Comparison of ENCODE assay signal across 8 cellular contexts in genomic region chr5:171418316-171418981, GRCh38. TPM values are rescaled to one million over a fixed set of nuclear protein-coding genes. Genes with fewer than 3 reads are reported as not detected.
DNase-seq lines count a peak whose midpoint lies in the region; ATAC-seq and TF ChIP-seq lines count a peak whose summit lies in the region.

No MANE protein-coding gene starts in this region.

- intact Hi-C loops in CD4-positive, alpha-beta T cell (cut with DNase I, micrococcal nuclease), result loop anchor here (1.0 to 5.0 kb wide), 3 partner anchors 489 to 1279 kb away; no protein-coding TSS in a partner anchor
- intact Hi-C loops in OCI-LY7 (cut with micrococcal nuclease; ENCODE audit: unreplicated experiment), result loop anchor here (1.0 to 5.0 kb wide), 4 partner anchors 66 to 624 kb away; no protein-coding TSS in a partner anchor
- intact Hi-C loops in activated T-helper 2 cell treated with anti-CD3 and anti-CD28 coated beads, Interferon-gamma antibody, Interleukin-2, Interleukin-4, amounts not matched to agents 10 μg/mL and 5 μg/mL and 100 μg/mL, durations not matched to agents 14 hours and 24 hours and 36 hours (cut with micrococcal nuclease), result loop anchor here (1.0 to 10.0 kb wide), 4 partner anchors 104 to 626 kb away; no protein-coding TSS in a partner anchor

- no peak overlapping the region for H3K27ac Mint-ChIP-seq in CD4-positive, alpha-beta T cell
- no peak overlapping the region for H3K27ac Mint-ChIP-seq in activated T-helper 2 cell treated with anti-CD3 and anti-CD28 coated beads, Interferon-gamma antibody, Interleukin-2, Interleukin-4, amounts not matched to agents 10 μg/mL and 5 μg/mL and 100 μg/mL, durations not matched to agents 14 hours and 24 hours and 36 hours
- peak overlapping the region in 1 of 2 donors; percentile 47 for H3K27ac Mint-ChIP-seq in natural killer cell treated with Interleukin-12 subunit alpha and Interleukin-12 subunit beta and Interleukin-15 and Interleukin-18, amount 100 ng/mL, for 72 hours

- H3K4me3 ChIP-seq in OCI-LY7 (ENCODE audit: low read depth, low read length, poor library complexity, severe bottlenecking) (peak overlapping the region; percentile 5), fibroblast of villous mesenchyme (ENCODE audit: low read depth, low read length) (peak overlapping the region; percentile 48), thoracic aorta (peak overlapping the region; percentile 70)

- peaks cover 24% of the 10 kb centered on the region for H3K27me3 ChIP-seq in CD4-positive, alpha-beta T cell (ENCODE audit: control insufficient read depth, insufficient read depth, low read length)
- no peaks in the 10 kb centered on the region for H3K27me3 ChIP-seq in thoracic aorta (replicated peaks; ENCODE audit: insufficient read depth)

- H3K27me3 Mint-ChIP-seq in CD4-positive, alpha-beta T cell, result peaks cover 30% of the 10 kb centered on the region
- H3K27me3 Mint-ChIP-seq in activated T-helper 2 cell treated with anti-CD3 and anti-CD28 coated beads, Interferon-gamma antibody, Interleukin-2, Interleukin-4, amounts not matched to agents 10 μg/mL and 5 μg/mL and 100 μg/mL, durations not matched to agents 14 hours and 24 hours and 36 hours (ENCODE audit: low read depth), result peaks cover 27% of the 10 kb centered on the region
- H3K27me3 Mint-ChIP-seq in natural killer cell treated with Interleukin-12 subunit alpha and Interleukin-12 subunit beta and Interleukin-15 and Interleukin-18, amount 100 ng/mL, for 72 hours, result peaks cover 0 to 12% of the 10 kb centered on the region in 2 donors

- ATAC-seq in CD4-positive, alpha-beta T cell (ENCODE audit: poor library complexity), result peak; percentile 54
- ATAC-seq in GM19351 (IDR thresholded peaks at IDR 0.05; ENCODE audit: unreplicated experiment) (peak; percentile 66), HG03460 (IDR thresholded peaks at IDR 0.05; ENCODE audit: unreplicated experiment) (peak; percentile 57), thoracic aorta (ENCODE audit: insufficient number of reproducible peaks, low FRiP score, low read depth) (no peak)
- peak; percentile 68 to 78 for ATAC-seq in natural killer cell treated with Interleukin-12 subunit alpha and Interleukin-12 subunit beta and Interleukin-15 and Interleukin-18, amount 100 ng/mL, for 72 hours

- POLR2A ChIA-PET in CD4-positive, alpha-beta T cell (lab: Charles Lee), result interaction anchor here (0.8 to 2.1 kb wide), 3 partner anchors 13 to 31 kb away, joined by 3 to 12 read pairs (median 3); partner anchors contain the start of gene NPM1
- POLR2A ChIA-PET in OCI-LY7 (lab: Charles Lee), result interaction anchor here (0.7 kb wide), 1 partner anchor 10 kb away, joined by 4 read pairs; no protein-coding TSS in a partner anchor

- H3K36me3 Mint-ChIP-seq in CD4-positive, alpha-beta T cell (ENCODE audit: low read depth), result peaks cover 7% of the 10 kb centered on the region
- peaks cover 10% of the 10 kb centered on the region for H3K36me3 Mint-ChIP-seq in activated T-helper 2 cell treated with anti-CD3 and anti-CD28 coated beads, Interferon-gamma antibody, Interleukin-2, Interleukin-4, amounts not matched to agents 10 μg/mL and 5 μg/mL and 100 μg/mL, durations not matched to agents 14 hours and 24 hours and 36 hours (ENCODE audit: low read depth)
- H3K36me3 Mint-ChIP-seq in natural killer cell treated with Interleukin-12 subunit alpha and Interleukin-12 subunit beta and Interleukin-15 and Interleukin-18, amount 100 ng/mL, for 72 hours, result no peaks in the 10 kb centered on the region

- no peaks in the 10 kb centered on the region for H3K9me2 ChIP-seq in OCI-LY7 (ENCODE audit: insufficient read depth, low read length)

- no TSS peak for BruUV-seq in OCI-LY7 (replicated peaks; lab: Mats Ljungman, UMichigan)

- H3K79me2 ChIP-seq in OCI-LY7 (ENCODE audit: insufficient read depth, low read depth, low read length), result no peaks in the 10 kb centered on the region

- no peak overlapping the region for H3K27ac ChIP-seq in CD4-positive, alpha-beta T cell (ENCODE audit: low read depth, low read length)
- H3K27ac ChIP-seq in OCI-LY7 (ENCODE audit: low read depth, low read length, poor library complexity, severe bottlenecking) (no peak overlapping the region), thoracic aorta (no peak overlapping the region)

- TF ChIP-seq CTCF in CD4-positive, alpha-beta T cell (IDR thresholded peaks at IDR 0.05), result peak; percentile 68
- TF ChIP-seq CTCF in OCI-LY7 (conservative IDR thresholded peaks at IDR 0.05; ENCODE audit: low read length) (peak; percentile 83), fibroblast of villous mesenchyme (IDR thresholded peaks at IDR 0.05; ENCODE audit: insufficient read depth, low read depth, low read length) (peak; percentile 90), thoracic aorta (IDR thresholded peaks at IDR 0.05) (peak; percentile 99)

- CTCF ChIA-PET in CD4-positive, alpha-beta T cell (lab: Charles Lee), result interaction anchor here (1.0 kb wide), 1 partner anchor 65 kb away, joined by 3 read pairs; no protein-coding TSS in a partner anchor
- CTCF ChIA-PET in OCI-LY7 (lab: Charles Lee; ENCODE audit: unreplicated experiment), result interaction anchor here (0.7 kb wide), 1 partner anchor 138 kb away, joined by 3 read pairs; no protein-coding TSS in a partner anchor

- H3K4me3 Mint-ChIP-seq in CD4-positive, alpha-beta T cell, result peak overlapping the region; percentile 80
- peak overlapping the region; percentile 71 for H3K4me3 Mint-ChIP-seq in activated T-helper 2 cell treated with anti-CD3 and anti-CD28 coated beads, Interferon-gamma antibody, Interleukin-2, Interleukin-4, amounts not matched to agents 10 μg/mL and 5 μg/mL and 100 μg/mL, durations not matched to agents 14 hours and 24 hours and 36 hours (ENCODE audit: low read depth)
- H3K4me3 Mint-ChIP-seq in natural killer cell treated with Interleukin-12 subunit alpha and Interleukin-12 subunit beta and Interleukin-15 and Interleukin-18, amount 100 ng/mL, for 72 hours, result peak overlapping the region; percentile 61

- peaks cover 9% of the 10 kb centered on the region; the same call in 1 of the 2 replicates for H4K20me1 ChIP-seq in OCI-LY7 (ENCODE audit: insufficient read depth, low read length)

- peaks cover 9% of the 10 kb centered on the region; the same call in 1 of the 2 replicates for H3K36me3 ChIP-seq in OCI-LY7 (ENCODE audit: insufficient read depth, low read length)
- H3K36me3 ChIP-seq in thoracic aorta, result no peaks in the 10 kb centered on the region

- H3K4me1 Mint-ChIP-seq in CD4-positive, alpha-beta T cell (ENCODE audit: low read depth), result peaks cover 17% of the 10 kb centered on the region
- H3K4me1 Mint-ChIP-seq in activated T-helper 2 cell treated with anti-CD3 and anti-CD28 coated beads, Interferon-gamma antibody, Interleukin-2, Interleukin-4, amounts not matched to agents 10 μg/mL and 5 μg/mL and 100 μg/mL, durations not matched to agents 14 hours and 24 hours and 36 hours (ENCODE audit: low read depth), result peaks cover 5% of the 10 kb centered on the region
- H3K4me1 Mint-ChIP-seq in natural killer cell treated with Interleukin-12 subunit alpha and Interleukin-12 subunit beta and Interleukin-15 and Interleukin-18, amount 100 ng/mL, for 72 hours (ENCODE audit: low read depth in 2 of 2), result peaks cover 0 to 11% of the 10 kb centered on the region in 2 donors

- DNase-seq in CD4-positive, alpha-beta T cell, result peak in 8 of 10 experiments; percentile 15 to 48 (median 31)
- peak; percentile 51 for DNase-seq in OCI-LY7 (ENCODE audit: low spot score)
- DNase-seq in activated T-helper 2 cell treated with anti-CD3 and anti-CD28 coated beads, Interferon-gamma antibody, Interleukin-2, Interleukin-4, amounts not matched to agents 10 μg/mL and 5 μg/mL and 100 μg/mL, durations not matched to agents 14 hours and 24 hours and 36 hours (ENCODE audit: low spot score), result peak; percentile 51
- DNase-seq in fibroblast of villous mesenchyme (ENCODE audit: low read depth), result peak; percentile 86
- peak; percentile 73 for DNase-seq in natural killer cell treated with Interleukin-12 subunit alpha and Interleukin-12 subunit beta and Interleukin-15 and Interleukin-18, amount 100 ng/mL, for 72 hours (ENCODE audit: low spot score)
- DNase-seq in thoracic aorta (ENCODE audit: low spot score), result peak; percentile 22

- no peak overlapping the region for H2AFZ ChIP-seq in OCI-LY7 (ENCODE audit: low read length)

- peaks cover 6% of the 10 kb centered on the region for H3K4me1 ChIP-seq in OCI-LY7 (ENCODE audit: insufficient read depth, low read length, poor library complexity, severe bottlenecking)
- peaks cover 14 to 31% of the 10 kb centered on the region in 2 donors for H3K4me1 ChIP-seq in thoracic aorta (ENCODE audit: control insufficient read depth in 1 of 2, low read depth in 2 of 2)

- peak overlapping the region; percentile 66 for H3K4me2 ChIP-seq in OCI-LY7 (ENCODE audit: low read length)

- no peaks in the 10 kb centered on the region for H3K9me3 Mint-ChIP-seq in CD4-positive, alpha-beta T cell
- H3K9me3 Mint-ChIP-seq in activated T-helper 2 cell treated with anti-CD3 and anti-CD28 coated beads, Interferon-gamma antibody, Interleukin-2, Interleukin-4, amounts not matched to agents 10 μg/mL and 5 μg/mL and 100 μg/mL, durations not matched to agents 14 hours and 24 hours and 36 hours, result no peaks in the 10 kb centered on the region
- no peaks in the 10 kb centered on the region for H3K9me3 Mint-ChIP-seq in natural killer cell treated with Interleukin-12 subunit alpha and Interleukin-12 subunit beta and Interleukin-15 and Interleukin-18, amount 100 ng/mL, for 72 hours

- H3K9me3 ChIP-seq in CD4-positive, alpha-beta T cell (ENCODE audit: control insufficient read depth, low read length), result no peaks in the 10 kb centered on the region
- no peaks in the 10 kb centered on the region for H3K9me3 ChIP-seq in OCI-LY7 (ENCODE audit: low read length)
- H3K9me3 ChIP-seq in thoracic aorta, result no peaks in the 10 kb centered on the region

RNA-seq across cellular contexts. Expression of gene FGF18, which starts 1.0 kb away (rescaled TPM):
- total RNA-seq in CD4-positive, alpha-beta T cell, result under 1 TPM; 0.31 to 0.33 TPM
- 0.16 TPM in 1 of 2 replicates, not detected in the other for total RNA-seq in OCI-LY7 (2014; rRNA removed; shearing (Covaris generic))
- total RNA-seq in OCI-LY7 (2022), result not detected in 2 replicates
- 0.16 TPM in 1 of 2 replicates, not detected in the other for total RNA-seq in activated T-helper 2 cell treated with anti-CD3 and anti-CD28 coated beads, Interferon-gamma antibody, Interleukin-2, Interleukin-4, amounts not matched to agents 10 μg/mL and 5 μg/mL and 100 μg/mL, durations not matched to agents 14 hours and 24 hours and 36 hours
- total RNA-seq in fibroblast of villous mesenchyme, result under 0.01 TPM in 1 of 2 replicates, not detected in the other
- total RNA-seq in natural killer cell treated with Interleukin-12 subunit alpha and Interleukin-12 subunit beta and Interleukin-15 and Interleukin-18, amount 100 ng/mL, for 72 hours, result under 1 TPM in 1 of 2 donors, not detected in 1; 0.28 TPM
- total RNA-seq in thoracic aorta, result 1 to 10 TPM in 1 of 2 donors, under 1 TPM in 1; 0.81 to 1.6 TPM

RNA-seq across cellular contexts. Expression of gene NPM1, which starts 30.8 kb away (rescaled TPM):
- 1,000 to 10,000 TPM; 1,243 to 1,379 TPM for total RNA-seq in CD4-positive, alpha-beta T cell
- 1,091 and 1,434 TPM in 2 replicates for total RNA-seq in OCI-LY7 (2014; rRNA removed; shearing (Covaris generic))
- total RNA-seq in OCI-LY7 (2022) (2,027 and 2,059 TPM in 2 replicates), fibroblast of villous mesenchyme (926 and 1,000 TPM in 2 replicates), thoracic aorta (1,000 to 10,000 TPM in 1 of 2 donors, 100 to 1,000 TPM in 1; 453 to 1,895 TPM)
- 2,774 and 3,051 TPM in 2 replicates for total RNA-seq in activated T-helper 2 cell treated with anti-CD3 and anti-CD28 coated beads, Interferon-gamma antibody, Interleukin-2, Interleukin-4, amounts not matched to agents 10 μg/mL and 5 μg/mL and 100 μg/mL, durations not matched to agents 14 hours and 24 hours and 36 hours
- 1,000 to 10,000 TPM; 1,349 to 2,333 TPM for total RNA-seq in natural killer cell treated with Interleukin-12 subunit alpha and Interleukin-12 subunit beta and Interleukin-15 and Interleukin-18, amount 100 ng/mL, for 72 hours

Comparison
In these comparisons a context has a peak if more than half of its experiments do, and no peak if none do; other contexts are left out.
1. DNase-seq: peak in every context shown above with its lines; median percentile 86 in fibroblast of villous mesenchyme; 73 in natural killer cell treated with Interleukin-12 subunit alpha and Interleukin-12 subunit beta and Interleukin-15 and Interleukin-18, amount 100 ng/mL, for 72 hours; 51 in OCI-LY7; 51 in activated T-helper 2 cell treated with anti-CD3 and anti-CD28 coated beads, Interferon-gamma antibody, Interleukin-2, Interleukin-4, amounts not matched to agents 10 μg/mL and 5 μg/mL and 100 μg/mL, durations not matched to agents 14 hours and 24 hours and 36 hours; 31 in CD4-positive, alpha-beta T cell; 22 in thoracic aorta.
2. H3K4me3 ChIP-seq: peak in every context shown above with its lines; median percentile 70 in thoracic aorta; 48 in fibroblast of villous mesenchyme; 5 in OCI-LY7.